In genomic region chr7:108452707-108453106, GRCh38 we compare ENCODE assay signal across 10 cellular contexts. TPM values are rescaled to one million over a fixed set of nuclear protein-coding genes. Genes with fewer than 3 reads are reported as not detected.
DNase-seq lines count a peak whose midpoint lies in the region; ATAC-seq and TF ChIP-seq lines count a peak whose summit lies in the region.
"Had no signal": no experiment of that assay in that cellular context is flagged by ENCODE, and none has a peak within 500 bp of the region (broad histone marks: within the 10 kb centered on the region; RNA-seq: fewer than 3 reads in every experiment).

No MANE protein-coding gene starts in this region.

- no peaks in the 10 kb centered on the region for H3K36me3 ChIP-seq in DOHH2 (ENCODE audit: control insufficient read depth, low read length)
- no peaks in the 10 kb centered on the region for H3K36me3 ChIP-seq in mesendoderm (ENCODE audit: control insufficient read depth, insufficient read depth, low read length)
- no peaks in the 10 kb centered on the region for H3K36me3 ChIP-seq in ascending aorta
- H3K36me3 ChIP-seq: neutrophil had no signal

- in situ Hi-C loops in astrocyte of the cerebellum (cut with HindIII; ENCODE audit: low sequenced_read_pairs) = no loop called here

- H3F3A ChIP-seq in DOHH2 (ENCODE audit: control insufficient read depth, insufficient read depth) = peaks cover 5% of the 10 kb centered on the region; the same call in 1 of the 2 replicates

- H3K4me1 ChIP-seq in DOHH2 (ENCODE audit: control insufficient read depth, low read length) = peaks cover 17% of the 10 kb centered on the region
- H3K4me1 ChIP-seq in mesendoderm (ENCODE audit: control insufficient read depth, low read depth, low read length) = peaks cover 3% of the 10 kb centered on the region
- peaks cover 3 to 11% of the 10 kb centered on the region in 2 donors for H3K4me1 ChIP-seq in ascending aorta

- H4K8ac ChIP-seq in mesendoderm (ENCODE audit: low read depth, low read length) = no peak overlapping the region

- H3K9ac ChIP-seq in mesendoderm (ENCODE audit: low read length) = no peak overlapping the region

- TF ChIP-seq CTCF in DOHH2 (IDR thresholded peaks at IDR 0.05; ENCODE audit: low read depth, low read length, poor library complexity, severe bottlenecking) (peak; percentile 82), astrocyte of the cerebellum (IDR thresholded peaks at IDR 0.05; ENCODE audit: low read depth, low read length, missing control alignments) (peak; percentile 68), ascending aorta (IDR thresholded peaks at IDR 0.05) (peak in 1 of 3 experiments; percentile 23)

- H4K20me1 ChIP-seq in DOHH2 (ENCODE audit: control insufficient read depth, insufficient read depth, low read depth, low read length) = no peaks in the 10 kb centered on the region

- no peak overlapping the region for H3K56ac ChIP-seq in mesendoderm (ENCODE audit: low read length)

- H3K79me2 ChIP-seq in DOHH2 (ENCODE audit: control insufficient read depth, low read length) (no peaks in the 10 kb centered on the region), mesendoderm (ENCODE audit: control insufficient read depth, insufficient read depth, low read length) (no peaks in the 10 kb centered on the region)

- no peak overlapping the region for H2BK120ac ChIP-seq in mesendoderm (ENCODE audit: low read depth, low read length)

- no peaks in the 10 kb centered on the region for H3K9me2 ChIP-seq in DOHH2 (replicated peaks; ENCODE audit: control insufficient read depth, low read length)

- H3K9me3 ChIP-seq in DOHH2 (ENCODE audit: control insufficient read depth, insufficient read depth, low read length) = no peaks in the 10 kb centered on the region
- no peaks in the 10 kb centered on the region for H3K9me3 ChIP-seq in ascending aorta
- H3K9me3 ChIP-seq: neutrophil had no signal

- H3K4ac ChIP-seq in mesendoderm (ENCODE audit: low read depth, low read length) = no peak overlapping the region

- H2BK15ac ChIP-seq in mesendoderm (replicated peaks; ENCODE audit: low read depth) = no peak overlapping the region

- H3K79me1 ChIP-seq in mesendoderm (ENCODE audit: low read length) = no peaks in the 10 kb centered on the region

- H3K23ac ChIP-seq in mesendoderm (ENCODE audit: low read length) = no peak overlapping the region

- DNase-seq in NAMALWA (ENCODE audit: low spot score) = peak; percentile 77
- DNase-seq in astrocyte of the cerebellum (ENCODE audit: low read depth) = no peak
- peak; percentile 38 for DNase-seq in mesendoderm
- no peak for DNase-seq in ascending aorta (ENCODE audit: low spot score in 2 of 2)
- no peak for DNase-seq in COLO668 (lab: John Stamatoyannopoulos, UW; ENCODE audit: unreplicated experiment)
- no peak for DNase-seq in occipital lobe (lab: John Stamatoyannopoulos, UW)

- H3K27ac ChIP-seq in DOHH2 (ENCODE audit: low read depth, low read length) (no peak overlapping the region), mesendoderm (ENCODE audit: low read depth, low read length) (no peak overlapping the region), ascending aorta (no peak overlapping the region)
- H3K27ac ChIP-seq: neutrophil had no signal

- H3K4me3 ChIP-seq in DOHH2 (ENCODE audit: low read length) (no peak overlapping the region), astrocyte of the cerebellum (ENCODE audit: low read depth, low read length) (no peak overlapping the region), mesendoderm (ENCODE audit: low read length) (no peak overlapping the region), ascending aorta (no peak overlapping the region)

- H3K4me2 ChIP-seq in DOHH2 (ENCODE audit: low read length) (no peak overlapping the region), mesendoderm (ENCODE audit: low read length) (no peak overlapping the region)

- H2AK5ac ChIP-seq in mesendoderm (ENCODE audit: low read length) = no peak overlapping the region

- WGBS in mesendoderm (ENCODE audit: extremely low coverage, insufficient coverage, low lambda C conversion rate) = no CpG with 5 or more reads among the region's 2 CpGs

- peaks cover 80% of the 10 kb centered on the region for H3K27me3 ChIP-seq in DOHH2 (ENCODE audit: control insufficient read depth, low read length)
- peaks cover 2% of the 10 kb centered on the region for H3K27me3 ChIP-seq in mesendoderm (ENCODE audit: insufficient read depth, low read length, poor library complexity)
- no peaks in the 10 kb centered on the region for H3K27me3 ChIP-seq in ascending aorta

- H2BK5ac ChIP-seq in mesendoderm (ENCODE audit: low read length) = no peak overlapping the region

- H4K5ac ChIP-seq in mesendoderm (ENCODE audit: low read length) = no peak overlapping the region

- H3K18ac ChIP-seq in mesendoderm (ENCODE audit: low read length) = no peak overlapping the region

- ATAC-seq in GM21528 (IDR thresholded peaks at IDR 0.05; ENCODE audit: low FRiP score, unreplicated experiment) = peak; percentile 59

- intact Hi-C loops in ascending aorta (cut with DNase I) = no loop called here

RNA-seq across cellular contexts. Expression of gene NRCAM, which starts 3.5 kb away (rescaled TPM):
- polyA plus RNA-seq in mesendoderm (2013, experiment 1 of 2) = 1.8 TPM
- 2.1 TPM for polyA plus RNA-seq in mesendoderm (2013, experiment 2 of 2)
- total RNA-seq in ascending aorta (0.53 TPM), occipital lobe (112 TPM)
- total RNA-seq: T-helper 2 cell treated with Interferon-gamma antibody and Interleukin-4, amounts not matched to agents 100 ng/mL and 5 ng/mL, for 36 hours had no signal

Comparison
In these comparisons a context has a peak if more than half of its experiments do, and no peak if none do; other contexts are left out.
1. DNase-seq: peak in NAMALWA (single experiment) and mesendoderm (single experiment); none in astrocyte of the cerebellum (single experiment), ascending aorta (0 of 2), COLO668 (single experiment) and occipital lobe (single experiment).
2. RNA of gene NRCAM, which starts 3.5 kb away (total RNA-seq): 112 TPM in occipital lobe (single experiment); 0.53 TPM in ascending aorta (single experiment); every median in the first group is over 10 times any median in the second.